Comparison of ENCODE assay signal across 9 cellular contexts in genomic region chr18:36284671-36285295, GRCh38. TPM values are rescaled to one million over a fixed set of nuclear protein-coding genes. Genes with fewer than 3 reads are reported as not detected.
A peak's percentile ranks its signal among the peaks of the same experiment; 100 is the strongest.
DNase-seq lines count a peak whose midpoint lies in the region; ATAC-seq, FAIRE-seq and TF ChIP-seq lines count a peak whose summit lies in the region.
"Had no signal": no experiment of that assay in that cellular context is flagged by ENCODE, and none has a peak within 500 bp of the region (broad histone marks: within the 10 kb centered on the region; RNA-seq: fewer than 3 reads in every experiment).

No MANE protein-coding gene starts in this region.

- no peak for TF ChIP-seq POLR2A in H54 (IDR thresholded peaks at IDR 0.05; ENCODE audit: low read depth, low read length)

- TF ChIP-seq CTCF in neutrophil (IDR thresholded peaks at IDR 0.05) = peak; percentile 61

- peak; percentile 71 for FAIRE-seq in H54 (lab: Jason Lieb, UNC)

- H3K4me1 ChIP-seq in neutrophil (ENCODE audit: control insufficient read depth in 1 of 2, insufficient read depth in 1 of 2, low read depth in 1 of 2, low read length in 1 of 2) = no peaks in the 10 kb centered on the region
- H3K4me1 ChIP-seq: SJSA1 had no signal

- H3K36me3 ChIP-seq in neutrophil = no peaks in the 10 kb centered on the region
- H3K36me3 ChIP-seq in MG63 = no peaks in the 10 kb centered on the region
- H3K36me3 ChIP-seq: SJSA1 had no signal

- no peaks in the 10 kb centered on the region for H3K9me3 ChIP-seq in neutrophil
- H3K9me3 ChIP-seq in MG63 = no peaks in the 10 kb centered on the region
- H3K9me3 ChIP-seq: SJSA1 had no signal

- no peak for ATAC-seq in GM19324 (IDR thresholded peaks at IDR 0.05; ENCODE audit: low FRiP score, unreplicated experiment)

- peak; percentile 32 for DNase-seq in COLO829 (ENCODE audit: low spot score)
- peak; percentile 22 for DNase-seq in H54 (ENCODE audit: insufficient read length, low spot score)
- DNase-seq in NCI-H345 (lab: John Stamatoyannopoulos, UW) = peak; percentile 73
- DNase-seq in activated CD4-positive, alpha-beta T cell treated with anti-CD3 and anti-CD28 coated beads, Interleukin-2, amount 50 U/mL, for 1 hour = peak; percentile 32
- peak; percentile 88 for DNase-seq in fibroblast of peridontal ligament (ENCODE audit: extremely low read depth)
- no peak for DNase-seq in MG63

- H3K4me3 ChIP-seq in neutrophil (ENCODE audit: low read depth in 1 of 2, low read length in 1 of 2) (no peak overlapping the region), MG63 (no peak overlapping the region)
- H3K4me3 ChIP-seq: SJSA1 had no signal

- H3K27me3 ChIP-seq in neutrophil (peaks cover 29% of the 10 kb centered on the region), MG63 (no peaks in the 10 kb centered on the region)
- H3K27me3 ChIP-seq: SJSA1 had no signal

- H3K27ac ChIP-seq in neutrophil = no peak overlapping the region
- H3K27ac ChIP-seq: SJSA1 had no signal

RNA-seq across cellular contexts. Expression of gene FHOD3, which starts 12.7 kb away (rescaled TPM):
- total RNA-seq in MG63 (2014; rRNA removed; shearing (Covaris generic); ENCODE audit: low replicate concordance) = 0.10 TPM in 1 of 2 replicates, not detected in the other
